In genomic region chr17:60135160-60135950, GRCh38 we compare ENCODE assay signal across 8 cellular contexts. TPM values are rescaled to one million over a fixed set of nuclear protein-coding genes. Genes with fewer than 3 reads are reported as not detected.
DNase-seq lines count a peak whose midpoint lies in the region; ATAC-seq and TF ChIP-seq lines count a peak whose summit lies in the region.

No MANE protein-coding gene starts in this region.

- H3K36me3 ChIP-seq in SJSA1 (0 out of 2 replicates have a peak, but pooled peaks cover 6% of the 10 kb centered on the region), suprapubic skin (no peaks in the 10 kb centered on the region)

- peaks cover 2% of the 10 kb centered on the region for H3K9me3 Mint-ChIP-seq in activated naive CD4-positive, alpha-beta T cell treated with anti-CD3 and anti-CD28 coated beads, Interleukin-2, amount 10 ng/mL, durations not matched to agents 7 days and 5 days

- peaks cover 34% of the 10 kb centered on the region for H3K4me1 Mint-ChIP-seq in activated naive CD4-positive, alpha-beta T cell treated with anti-CD3 and anti-CD28 coated beads, Interleukin-2, amount 10 ng/mL, durations not matched to agents 7 days and 5 days

- peak overlapping the region; percentile 74 for H3K27ac Mint-ChIP-seq in activated naive CD4-positive, alpha-beta T cell treated with anti-CD3 and anti-CD28 coated beads, Interleukin-2, amount 10 ng/mL, durations not matched to agents 7 days and 5 days

- H3K27me3 ChIP-seq in SJSA1 (replicated peaks) = peaks cover 12% of the 10 kb centered on the region
- peaks cover 30% of the 10 kb centered on the region for H3K27me3 ChIP-seq in suprapubic skin

- no peak for TF ChIP-seq EP300 in suprapubic skin (IDR thresholded peaks at IDR 0.05)

- H3K4me1 ChIP-seq in SJSA1 (replicated peaks) (peaks cover 26% of the 10 kb centered on the region), suprapubic skin (peaks cover 27% of the 10 kb centered on the region)

- peak; percentile 81 for ATAC-seq in GM21576 (IDR thresholded peaks at IDR 0.05; ENCODE audit: unreplicated experiment)

- peaks cover 56% of the 10 kb centered on the region for H3K27me3 Mint-ChIP-seq in activated naive CD4-positive, alpha-beta T cell treated with anti-CD3 and anti-CD28 coated beads, Interleukin-2, amount 10 ng/mL, durations not matched to agents 7 days and 5 days

- TF ChIP-seq CTCF in suprapubic skin (IDR thresholded peaks at IDR 0.05) = no peak

- peaks cover 16% of the 10 kb centered on the region for H3K36me3 Mint-ChIP-seq in activated naive CD4-positive, alpha-beta T cell treated with anti-CD3 and anti-CD28 coated beads, Interleukin-2, amount 10 ng/mL, durations not matched to agents 7 days and 5 days

- TF ChIP-seq POLR2A in suprapubic skin (IDR thresholded peaks at IDR 0.05) = no peak

- CTCF ChIA-PET in activated naive CD4-positive, alpha-beta T cell treated with anti-CD3 and anti-CD28 coated beads, Interleukin-2, amount 10 ng/mL, durations not matched to agents 7 days and 5 days (lab: Charles Lee) = no interaction called here

- WGBS in suprapubic skin = 5% methylated on average over 27 of the region's 53 CpGs

- H3K4me3 Mint-ChIP-seq in activated naive CD4-positive, alpha-beta T cell treated with anti-CD3 and anti-CD28 coated beads, Interleukin-2, amount 10 ng/mL, durations not matched to agents 7 days and 5 days = peak overlapping the region; percentile 97

- peaks cover 4% of the 10 kb centered on the region for H3K9me3 ChIP-seq in SJSA1 (replicated peaks)
- no peaks in the 10 kb centered on the region for H3K9me3 ChIP-seq in suprapubic skin

- peak overlapping the region; percentile 15; the same call in 1 of the 2 replicates for H3K27ac ChIP-seq in SJSA1
- peak overlapping the region; percentile 12 for H3K27ac ChIP-seq in suprapubic skin

- DNase-seq in DMS53 (lab: John Stamatoyannopoulos, UW) = peak; percentile 90
- peak; percentile 69 for DNase-seq in KG1 (lab: John Stamatoyannopoulos, UW)
- peak; percentile 82 to 91 for DNase-seq in SJSA1 (ENCODE audit: low read depth in 1 of 2, low spot score in 2 of 2)
- peak; percentile 90 for DNase-seq in activated naive CD4-positive, alpha-beta T cell treated with anti-CD3 and anti-CD28 coated beads, Interleukin-2, amount 10 ng/mL, durations not matched to agents 7 days and 5 days
- DNase-seq in germinal center (ENCODE audit: low spot score) = peak; percentile 93
- DNase-seq in nucleus accumbens (lab: John Stamatoyannopoulos, UW) = peak; percentile 26 to 94 (median 82)
- peak; percentile 87 to 93 for DNase-seq in suprapubic skin (ENCODE audit: low spot score in 2 of 2)

- H3K4me3 ChIP-seq in SJSA1 (peak overlapping the region; percentile 51), suprapubic skin (peak overlapping the region; percentile 63)

RNA-seq across cellular contexts. Expression of gene CA4, which starts 14.4 kb away (rescaled TPM):
- not detected in 2 replicates for total RNA-seq in SJSA1 (2014; rRNA removed; shearing (Covaris generic))
- total RNA-seq in suprapubic skin = 1 to 10 TPM in 3 of 4 donors, not detected in 1; 2.2 to 9.0 (median 7.2) TPM

RNA-seq across cellular contexts. Expression of gene HEATR6, which starts 56.6 kb away (rescaled TPM):
- total RNA-seq in SJSA1 (2014; rRNA removed; shearing (Covaris generic)) = 33.9 and 64.5 TPM in 2 replicates
- total RNA-seq in suprapubic skin = 10 to 100 TPM; 11.5 to 46.9 (median 26.6) TPM

Comparison
In these comparisons a context has a peak if more than half of its experiments do, and no peak if none do; other contexts are left out.
1. Peak in every context shown above with its lines: DNase-seq, ATAC-seq, H3K4me3 ChIP-seq and H3K27ac ChIP-seq.